23 cellular contexts compared by ENCODE assay signal in genomic region chr3:16803019-16803418, GRCh38.
DNase-seq lines count a peak whose midpoint lies in the region; ATAC-seq and TF ChIP-seq lines count a peak whose summit lies in the region.
"Had no signal": no experiment of that assay in that cellular context is flagged by ENCODE, and none has a peak within 500 bp of the region (broad histone marks: within the 10 kb centered on the region; RNA-seq: fewer than 3 reads in every experiment).

No MANE protein-coding gene starts in this region.

- H3K4me2 ChIP-seq in BLaER1 treated with 17β-estradiol and CSF1 and Interleukin-3, amounts not matched to agents 10 nM and 100 nM, result peak overlapping the region; percentile 58 to 92 (median 76); a peak in 20 of 22 replicates
- peak overlapping the region; percentile 89 for H3K4me2 ChIP-seq in DOHH2 (ENCODE audit: low read length)

- peak overlapping the region in 7 of 11 experiments; percentile 5 to 78 (median 69); a peak in 7 of 22 replicates for H3K9ac ChIP-seq in BLaER1 treated with 17β-estradiol and CSF1 and Interleukin-3, amounts not matched to agents 10 nM and 100 nM
- H3K9ac ChIP-seq in colonic mucosa (ENCODE audit: low read depth in 2 of 2, low read length in 2 of 2), result no peak overlapping the region

- H3K4me1 Mint-ChIP-seq in glutamatergic neuron (ENCODE audit: low read depth, unreplicated experiment), result peaks cover 49% of the 10 kb centered on the region
- peaks cover 3% of the 10 kb centered on the region for H3K4me1 Mint-ChIP-seq in chondrocyte (ENCODE audit: low read depth)

- H3F3A ChIP-seq in DOHH2 (ENCODE audit: control insufficient read depth, insufficient read depth), result peaks cover 11% of the 10 kb centered on the region

- H3K4me3 Mint-ChIP-seq in glutamatergic neuron (ENCODE audit: unreplicated experiment) (no peak overlapping the region), chondrocyte (ENCODE audit: unreplicated experiment) (no peak overlapping the region)
- H3K4me3 Mint-ChIP-seq: activated CD8-positive, alpha-beta T cell treated with anti-CD3 and anti-CD28 coated beads for 36 hours had no signal

- peaks cover 0 to 28% (median 0%) of the 10 kb centered on the region in 11 experiments; a peak in 4 of 22 replicates for H3K9me3 ChIP-seq in BLaER1 treated with 17β-estradiol and CSF1 and Interleukin-3, amounts not matched to agents 10 nM and 100 nM (replicated peaks in 1 of 11)
- H3K9me3 ChIP-seq in DOHH2 (ENCODE audit: control insufficient read depth, insufficient read depth, low read length) (no peaks in the 10 kb centered on the region), colonic mucosa (no peaks in the 10 kb centered on the region)
- H3K9me3 ChIP-seq: suprapubic skin, vagina had no signal

- no peaks in the 10 kb centered on the region for H3K36me3 ChIP-seq in BLaER1 treated with 17β-estradiol and CSF1 and Interleukin-3, amounts not matched to agents 10 nM and 100 nM
- H3K36me3 ChIP-seq in DOHH2 (ENCODE audit: control insufficient read depth, low read length), result no peaks in the 10 kb centered on the region; the same call in 1 of the 2 replicates
- no peaks in the 10 kb centered on the region for H3K36me3 ChIP-seq in colonic mucosa
- H3K36me3 ChIP-seq: suprapubic skin, vagina had no signal

- TF ChIP-seq CTCF in DOHH2 (IDR thresholded peaks at IDR 0.05; ENCODE audit: low read depth, low read length, poor library complexity, severe bottlenecking), result no peak
- TF ChIP-seq CTCF in glutamatergic neuron (IDR thresholded peaks at IDR 0.05; ENCODE audit: partially characterized antibody, unreplicated experiment), result no peak
- TF ChIP-seq CTCF in colonic mucosa (IDR thresholded peaks at IDR 0.05), result no peak
- no peak for TF ChIP-seq CTCF in chondrocyte (IDR thresholded peaks at IDR 0.05)

- H3K4me3 ChIP-seq in BLaER1 treated with 17β-estradiol and CSF1 and Interleukin-3, amounts not matched to agents 10 nM and 100 nM, result no peak overlapping the region
- H3K4me3 ChIP-seq in DOHH2 (ENCODE audit: low read length) (peak overlapping the region; percentile 10; the same call in 1 of the 2 replicates), colonic mucosa (no peak overlapping the region)
- H3K4me3 ChIP-seq: suprapubic skin, vagina had no signal

- H3K27me3 Mint-ChIP-seq in glutamatergic neuron (ENCODE audit: unreplicated experiment) (peaks cover 9% of the 10 kb centered on the region), chondrocyte (ENCODE audit: low read depth) (peaks cover 45% of the 10 kb centered on the region)
- H3K27me3 Mint-ChIP-seq: activated CD8-positive, alpha-beta T cell treated with anti-CD3 and anti-CD28 coated beads for 36 hours; naive B cell had no signal

- H4K20me1 ChIP-seq in BLaER1 treated with 17β-estradiol and CSF1 and Interleukin-3, amounts not matched to agents 10 nM and 100 nM, result no peaks in the 10 kb centered on the region
- no peaks in the 10 kb centered on the region for H4K20me1 ChIP-seq in DOHH2 (ENCODE audit: control insufficient read depth, insufficient read depth, low read depth, low read length)

- no peaks in the 10 kb centered on the region for H3K9me2 ChIP-seq in DOHH2 (replicated peaks; ENCODE audit: control insufficient read depth, low read length)

- H3K27me3 ChIP-seq in BLaER1 treated with 17β-estradiol and CSF1 and Interleukin-3, amounts not matched to agents 10 nM and 100 nM, result no peaks in the 10 kb centered on the region
- H3K27me3 ChIP-seq in DOHH2 (ENCODE audit: control insufficient read depth, low read length), result no peaks in the 10 kb centered on the region
- H3K27me3 ChIP-seq in colonic mucosa, result no peaks in the 10 kb centered on the region
- H3K27me3 ChIP-seq: suprapubic skin, vagina had no signal

- H3K36me3 Mint-ChIP-seq in glutamatergic neuron (ENCODE audit: unreplicated experiment), result peaks cover 17% of the 10 kb centered on the region
- no peaks in the 10 kb centered on the region for H3K36me3 Mint-ChIP-seq in chondrocyte (ENCODE audit: low read depth)
- H3K36me3 Mint-ChIP-seq: naive B cell had no signal

- peak overlapping the region; percentile 49 to 95 (median 86); a peak in 21 of 22 replicates for H3K27ac ChIP-seq in BLaER1 treated with 17β-estradiol and CSF1 and Interleukin-3, amounts not matched to agents 10 nM and 100 nM
- H3K27ac ChIP-seq in DOHH2 (ENCODE audit: low read depth, low read length) (peak overlapping the region; percentile 85), colonic mucosa (no peak overlapping the region)
- H3K27ac ChIP-seq: suprapubic skin, vagina had no signal

- ATAC-seq in GM18861 (IDR thresholded peaks at IDR 0.05; ENCODE audit: unreplicated experiment), result no peak
- ATAC-seq: esophagus mucosa, HCT116 had no signal

- DNase-seq in NCI-H82 (lab: John Stamatoyannopoulos, UW) (peak; percentile 88), glutamatergic neuron (peak; percentile 32), T-helper 1 cell (no peak), colonic mucosa (no peak), chondrocyte (ENCODE audit: low spot score) (no peak)
- DNase-seq: activated CD8-positive, alpha-beta T cell treated with anti-CD3 and anti-CD28 coated beads for 36 hours; activated effector memory CD4-positive, alpha-beta T cell treated with Interleukin-2 at 50 U/mL for 16 hours; foreskin melanocyte; mesenchymal stem cell; NCI-H1436 treated with DMSO at 0.1 percent for 48 hours; NCI-H2227 treated with DMSO at 0.1 percent for 48 hours; retina; small intestine; stimulated activated CD4-positive, alpha-beta T cell treated with anti-CD3 and anti-CD28 coated beads, Interleukin-2, amount 100 ng/mL, for 24 hours; T1000 had no signal

- H3K9me3 Mint-ChIP-seq in glutamatergic neuron (ENCODE audit: unreplicated experiment), result peaks cover 25% of the 10 kb centered on the region
- peaks cover 2% of the 10 kb centered on the region for H3K9me3 Mint-ChIP-seq in chondrocyte (ENCODE audit: low read depth)
- H3K9me3 Mint-ChIP-seq: naive B cell had no signal

- intact Hi-C loops in colonic mucosa (cut with DNase I), result no loop called here

- peak overlapping the region; percentile 99 for H3K27ac Mint-ChIP-seq in glutamatergic neuron (ENCODE audit: unreplicated experiment)
- no peak overlapping the region for H3K27ac Mint-ChIP-seq in chondrocyte (ENCODE audit: unreplicated experiment)
- H3K27ac Mint-ChIP-seq: activated CD8-positive, alpha-beta T cell treated with anti-CD3 and anti-CD28 coated beads for 36 hours had no signal

- H3K4me1 ChIP-seq in BLaER1 treated with 17β-estradiol and CSF1 and Interleukin-3, amounts not matched to agents 10 nM and 100 nM, result peaks cover 33 to 61% (median 49%) of the 10 kb centered on the region in 10 experiments
- peaks cover 49% of the 10 kb centered on the region for H3K4me1 ChIP-seq in DOHH2 (ENCODE audit: control insufficient read depth, low read length)
- no peaks in the 10 kb centered on the region for H3K4me1 ChIP-seq in colonic mucosa
- H3K4me1 ChIP-seq: vagina had no signal

- no peaks in the 10 kb centered on the region for H3K79me2 ChIP-seq in DOHH2 (ENCODE audit: control insufficient read depth, low read length)

Comparison
In these comparisons a context has a peak if more than half of its experiments do, and no peak if none do; other contexts are left out.
1. H3K9ac ChIP-seq: peak in BLaER1 treated with 17β-estradiol and CSF1 and Interleukin-3, amounts not matched to agents 10 nM and 100 nM (7 of 11); none in colonic mucosa (0 of 2).
2. DNase-seq: peak in NCI-H82 (single experiment) and glutamatergic neuron (single experiment); none in T-helper 1 cell (0 of 5), colonic mucosa (single experiment) and chondrocyte (single experiment).